In genomic region chr7:44145969-44146897, GRCh38 we compare ENCODE assay signal across 8 cellular contexts. TPM values are rescaled to one million over a fixed set of nuclear protein-coding genes. Genes with fewer than 3 reads are reported as not detected.
DNase-seq lines count a peak whose midpoint lies in the region; ATAC-seq and TF ChIP-seq lines count a peak whose summit lies in the region.

No MANE protein-coding gene starts in this region.

- H3K4me1 Mint-ChIP-seq in Calu3 (ENCODE audit: low read depth, unreplicated experiment) = no peaks in the 10 kb centered on the region
- H3K4me1 Mint-ChIP-seq in activated naive CD4-positive, alpha-beta T cell treated with anti-CD3 and anti-CD28 coated beads, Interleukin-2, amount 10 ng/mL, durations not matched to agents 7 days and 5 days = peaks cover 16% of the 10 kb centered on the region

- peaks cover 58% of the 10 kb centered on the region for H3K27me3 Mint-ChIP-seq in Calu3 (ENCODE audit: unreplicated experiment)
- H3K27me3 Mint-ChIP-seq in activated naive CD4-positive, alpha-beta T cell treated with anti-CD3 and anti-CD28 coated beads, Interleukin-2, amount 10 ng/mL, durations not matched to agents 7 days and 5 days = peaks cover 58% of the 10 kb centered on the region

- H3K9me2 ChIP-seq in OCI-LY7 (ENCODE audit: insufficient read depth, low read length) = no peaks in the 10 kb centered on the region

- H3K27ac Mint-ChIP-seq in Calu3 (ENCODE audit: unreplicated experiment) = no peak overlapping the region
- H3K27ac Mint-ChIP-seq in activated naive CD4-positive, alpha-beta T cell treated with anti-CD3 and anti-CD28 coated beads, Interleukin-2, amount 10 ng/mL, durations not matched to agents 7 days and 5 days = no peak overlapping the region

- H4K20me1 ChIP-seq in OCI-LY7 (ENCODE audit: insufficient read depth, low read length) (no peaks in the 10 kb centered on the region), osteoblast (ENCODE audit: insufficient read depth, low read length) (no peaks in the 10 kb centered on the region)

- H3K36me3 Mint-ChIP-seq in Calu3 (ENCODE audit: insufficient read depth, unreplicated experiment) = no peaks in the 10 kb centered on the region
- no peaks in the 10 kb centered on the region for H3K36me3 Mint-ChIP-seq in activated naive CD4-positive, alpha-beta T cell treated with anti-CD3 and anti-CD28 coated beads, Interleukin-2, amount 10 ng/mL, durations not matched to agents 7 days and 5 days

- H3K9me3 Mint-ChIP-seq in Calu3 (ENCODE audit: low read depth, unreplicated experiment) = no peaks in the 10 kb centered on the region
- no peaks in the 10 kb centered on the region for H3K9me3 Mint-ChIP-seq in activated naive CD4-positive, alpha-beta T cell treated with anti-CD3 and anti-CD28 coated beads, Interleukin-2, amount 10 ng/mL, durations not matched to agents 7 days and 5 days

- POLR2A ChIA-PET in OCI-LY7 (lab: Charles Lee) = no interaction called here

- TF ChIP-seq POLR2A in testis (IDR thresholded peaks at IDR 0.05) = no peak

- H2AFZ ChIP-seq in OCI-LY7 (ENCODE audit: low read length) (no peak overlapping the region), osteoblast (ENCODE audit: low read length) (peak overlapping the region; percentile 59)

- H3K36me3 ChIP-seq in OCI-LY7 (ENCODE audit: insufficient read depth, low read length) (no peaks in the 10 kb centered on the region), osteoblast (ENCODE audit: insufficient read depth, low read length) (no peaks in the 10 kb centered on the region), testis (ENCODE audit: low read depth, missing control alignments) (no peaks in the 10 kb centered on the region)

- peak overlapping the region; percentile 33 for H3K4me3 ChIP-seq in OCI-LY7 (ENCODE audit: low read depth, low read length, poor library complexity, severe bottlenecking)
- H3K4me3 ChIP-seq in osteoblast (ENCODE audit: insufficient read depth, low read length) = peak overlapping the region; percentile 51
- peak overlapping the region; percentile 41 to 51 for H3K4me3 ChIP-seq in testis

- H3K4me1 ChIP-seq in OCI-LY7 (ENCODE audit: insufficient read depth, low read length, poor library complexity, severe bottlenecking) (no peaks in the 10 kb centered on the region), osteoblast (ENCODE audit: insufficient read depth, low read length) (no peaks in the 10 kb centered on the region), testis (peaks cover 5% of the 10 kb centered on the region)

- H3K27ac ChIP-seq in OCI-LY7 (ENCODE audit: low read depth, low read length, poor library complexity, severe bottlenecking) = no peak overlapping the region
- H3K27ac ChIP-seq in osteoblast (ENCODE audit: low read depth, low read length) = no peak overlapping the region
- no peak overlapping the region for H3K27ac ChIP-seq in testis

- ATAC-seq in GM19324 (IDR thresholded peaks at IDR 0.05; ENCODE audit: low FRiP score, unreplicated experiment) (no peak), HG02759 (IDR thresholded peaks at IDR 0.05; ENCODE audit: unreplicated experiment) (no peak)

- DNase-seq in Calu3 (peak; percentile 39), OCI-LY7 (ENCODE audit: low spot score) (peak; percentile 67), germinal center (ENCODE audit: low spot score) (peak; percentile 96), osteoblast (ENCODE audit: insufficient read length, low spot score, missing footprints) (peak; percentile 94), testis (peak; percentile 77)
- peak; percentile 80 for DNase-seq in activated naive CD4-positive, alpha-beta T cell treated with anti-CD3 and anti-CD28 coated beads, Interleukin-2, amount 10 ng/mL, durations not matched to agents 7 days and 5 days

- CTCF ChIA-PET in Calu3 (lab: Charles Lee) = no interaction called here
- CTCF ChIA-PET in OCI-LY7 (lab: Charles Lee; ENCODE audit: unreplicated experiment) = no interaction called here
- CTCF ChIA-PET in activated naive CD4-positive, alpha-beta T cell treated with anti-CD3 and anti-CD28 coated beads, Interleukin-2, amount 10 ng/mL, durations not matched to agents 7 days and 5 days (lab: Charles Lee) = no interaction called here

- intact Hi-C loops in Calu3 (cut with micrococcal nuclease; ENCODE audit: unreplicated experiment) (no loop called here), OCI-LY7 (cut with micrococcal nuclease; ENCODE audit: unreplicated experiment) (no loop called here), testis (cut with DNase I; ENCODE audit: low total_unique reads) (no loop called here)

- no TSS peak for BruUV-seq in Calu3 (replicated peaks; lab: Mats Ljungman, UMichigan)
- BruUV-seq in OCI-LY7 (replicated peaks; lab: Mats Ljungman, UMichigan) = no TSS peak

- H3K4me2 ChIP-seq in OCI-LY7 (ENCODE audit: low read length) (peak overlapping the region; percentile 61; the same call in 1 of the 2 replicates), osteoblast (ENCODE audit: insufficient read depth, low read length) (peak overlapping the region; percentile 67)

- TF ChIP-seq CTCF in Calu3 (IDR thresholded peaks at IDR 0.05; ENCODE audit: unreplicated experiment) = no peak
- TF ChIP-seq CTCF in OCI-LY7 (conservative IDR thresholded peaks at IDR 0.05; ENCODE audit: low read length) = no peak
- TF ChIP-seq CTCF in osteoblast (IDR thresholded peaks at IDR 0.05; ENCODE audit: extremely low read depth, low read depth, low read length) = no peak
- TF ChIP-seq CTCF in testis (IDR thresholded peaks at IDR 0.05) = no peak

- no peaks in the 10 kb centered on the region for H3K9me3 ChIP-seq in OCI-LY7 (ENCODE audit: low read length)
- no peaks in the 10 kb centered on the region for H3K9me3 ChIP-seq in osteoblast (ENCODE audit: low read depth, low read length)
- no peaks in the 10 kb centered on the region for H3K9me3 ChIP-seq in testis

- H3K4me3 Mint-ChIP-seq in Calu3 (ENCODE audit: low read depth, unreplicated experiment) = no peak overlapping the region
- peak overlapping the region; percentile 62 for H3K4me3 Mint-ChIP-seq in activated naive CD4-positive, alpha-beta T cell treated with anti-CD3 and anti-CD28 coated beads, Interleukin-2, amount 10 ng/mL, durations not matched to agents 7 days and 5 days

- 23 to 26% methylated on average over 30 to 50 of the region's 65 CpGs for WGBS in testis, 2 donors

- no peaks in the 10 kb centered on the region for H3K79me2 ChIP-seq in OCI-LY7 (ENCODE audit: insufficient read depth, low read depth, low read length)
- no peaks in the 10 kb centered on the region for H3K79me2 ChIP-seq in osteoblast (ENCODE audit: insufficient read depth, low read length)

- H3K27me3 ChIP-seq in osteoblast (ENCODE audit: insufficient read depth, low read length) (peaks cover 15% of the 10 kb centered on the region), testis (no peaks in the 10 kb centered on the region)

RNA-seq across cellular contexts. Expression of gene MYL7, which starts 5.1 kb away (rescaled TPM):
- total RNA-seq in Calu3 (2022) = not detected in 2 replicates
- not detected in 2 replicates for total RNA-seq in OCI-LY7 (2014; rRNA removed; shearing (Covaris generic))
- not detected in 2 replicates for total RNA-seq in OCI-LY7 (2022)
- not detected in 2 replicates for total RNA-seq in osteoblast
- total RNA-seq in testis = 1 to 10 TPM; 1.5 to 1.7 TPM
- polyA plus RNA-seq in testis (ENCODE audit: insufficient read depth, low read depth, low replicate concordance) = not detected

RNA-seq across cellular contexts. Expression of gene POLD2, which starts 22.9 kb away (rescaled TPM):
- total RNA-seq in Calu3 (2022) (237 and 246 TPM in 2 replicates), OCI-LY7 (2022) (261 and 271 TPM in 2 replicates), osteoblast (69.2 and 80.3 TPM in 2 replicates), testis (10 to 100 TPM; 59.4 to 61.9 TPM)
- 205 and 230 TPM in 2 replicates for total RNA-seq in OCI-LY7 (2014; rRNA removed; shearing (Covaris generic))
- 117 TPM for polyA plus RNA-seq in testis (ENCODE audit: insufficient read depth, low read depth, low replicate concordance)

RNA-seq across cellular contexts. Expression of gene AEBP1, which starts 42.1 kb away (rescaled TPM):
- total RNA-seq in Calu3 (2022) (not detected in 2 replicates), OCI-LY7 (2022) (35.0 and 42.2 TPM in 2 replicates), osteoblast (219 and 267 TPM in 2 replicates), testis (100 to 1,000 TPM in 1 of 2 donors, 10 to 100 TPM in 1; 74.5 to 102 TPM)
- 62.9 and 64.2 TPM in 2 replicates for total RNA-seq in OCI-LY7 (2014; rRNA removed; shearing (Covaris generic))
- 168 TPM for polyA plus RNA-seq in testis (ENCODE audit: insufficient read depth, low read depth, low replicate concordance)

RNA-seq across cellular contexts. Expression of gene GCK, which starts 43.0 kb away (rescaled TPM):
- not detected in 2 replicates for total RNA-seq in Calu3 (2022)
- 0.16 TPM in 1 of 2 replicates, not detected in the other for total RNA-seq in OCI-LY7 (2014; rRNA removed; shearing (Covaris generic))
- total RNA-seq in OCI-LY7 (2022) = not detected in 2 replicates
- not detected in 2 replicates for total RNA-seq in osteoblast
- total RNA-seq in testis = 1 to 10 TPM in 1 of 2 donors, under 1 TPM in 1; 0.94 to 1.2 TPM
- 0.90 TPM for polyA plus RNA-seq in testis (ENCODE audit: insufficient read depth, low read depth, low replicate concordance)

RNA-seq across cellular contexts. Expression of gene YKT6, which starts 54.5 kb away (rescaled TPM):
- 139 and 146 TPM in 2 replicates for total RNA-seq in Calu3 (2022)
- total RNA-seq in OCI-LY7 (2014; rRNA removed; shearing (Covaris generic)) = 41.1 and 50.6 TPM in 2 replicates
- 70.5 and 74.2 TPM in 2 replicates for total RNA-seq in OCI-LY7 (2022)
- total RNA-seq in osteoblast = 90.1 and 95.2 TPM in 2 replicates
- total RNA-seq in testis = 10 to 100 TPM; 66.5 to 72.3 TPM
- polyA plus RNA-seq in testis (ENCODE audit: insufficient read depth, low read depth, low replicate concordance) = 85.9 TPM

Comparison
In these comparisons a context has a peak if more than half of its experiments do, and no peak if none do; other contexts are left out.
1. DNase-seq: peak in every context shown above with its lines; median percentile 96 in germinal center; 94 in osteoblast; 80 in activated naive CD4-positive, alpha-beta T cell treated with anti-CD3 and anti-CD28 coated beads, Interleukin-2, amount 10 ng/mL, durations not matched to agents 7 days and 5 days; 77 in testis; 67 in OCI-LY7; 39 in Calu3.
2. RNA of gene AEBP1, which starts 42.1 kb away (total RNA-seq): 219 to 267 TPM in osteoblast, 74.5 to 102 TPM in testis and 35.0 to 64.2 TPM in OCI-LY7; not detected in Calu3; every median in the first group is over 10 times any median in the second.
3. Peak in every context shown above with its lines, with median percentiles within 50 percentile points of each other: H3K4me3 ChIP-seq.